22 cellular contexts compared by ENCODE assay signal in the genomic region with DNA sequence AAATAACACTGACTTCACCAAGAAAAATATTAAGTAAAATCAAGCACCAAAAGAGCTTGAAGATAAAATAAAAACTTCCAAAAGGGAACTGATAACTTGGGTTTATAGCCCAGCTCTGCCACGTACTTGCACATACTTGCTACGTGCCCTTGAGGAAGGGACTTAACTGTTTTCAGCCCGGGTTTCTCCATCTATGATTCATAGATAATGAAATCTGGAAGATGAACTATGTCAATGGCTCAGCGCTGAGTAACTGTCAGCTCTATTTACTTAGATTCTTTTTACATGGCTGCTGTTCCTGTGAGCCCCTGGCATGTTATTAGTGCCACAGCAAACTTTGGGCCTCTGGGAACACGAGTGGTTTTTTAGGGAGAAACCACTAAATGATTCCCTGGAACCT. TPM values are rescaled to one million over a fixed set of nuclear protein-coding genes. Genes with fewer than 3 reads are reported as not detected.
A peak's percentile ranks its signal among the peaks of the same experiment; 100 is the strongest.
DNase-seq lines count a peak whose midpoint lies in the region; ATAC-seq and TF ChIP-seq lines count a peak whose summit lies in the region.
"Had no signal": no experiment of that assay in that cellular context is flagged by ENCODE, and none has a peak within 500 bp of the region (broad histone marks: within the 10 kb centered on the region; RNA-seq: fewer than 3 reads in every experiment).

No MANE protein-coding gene starts in this region.

- no peak for TF ChIP-seq CTCF in lower lobe of right lung (IDR thresholded peaks at IDR 0.05)
- no peak for TF ChIP-seq CTCF in suprapubic skin (IDR thresholded peaks at IDR 0.05)

- TF ChIP-seq EP300 in suprapubic skin (IDR thresholded peaks at IDR 0.05): no peak

- peaks cover 3% of the 10 kb centered on the region for H3K9me3 ChIP-seq in lower lobe of right lung
- no peaks in the 10 kb centered on the region for H3K9me3 ChIP-seq in suprapubic skin
- H3K9me3 ChIP-seq: thoracic aorta had no signal

- ATAC-seq in esophagus mucosa (peak; percentile 63), lower lobe of right lung (no peak)
- ATAC-seq: activated naive CD4-positive, alpha-beta T cell treated with anti-CD3 and anti-CD28 coated beads, Interleukin-2, amount 50 U/mL, for 72 hours had no signal

- 57% methylated on average over 5 of the region's 5 CpGs for WGBS in suprapubic skin

- no peak for TF ChIP-seq POLR2A in suprapubic skin (IDR thresholded peaks at IDR 0.05)

- H3K27me3 ChIP-seq in lower lobe of right lung (ENCODE audit: low read depth) (no peaks in the 10 kb centered on the region), suprapubic skin (no peaks in the 10 kb centered on the region)

- H3K27ac ChIP-seq in lower lobe of right lung (no peak overlapping the region), suprapubic skin (no peak overlapping the region)
- H3K27ac ChIP-seq: 22Rv1, thoracic aorta had no signal

- H3K4me1 ChIP-seq in lower lobe of right lung (no peaks in the 10 kb centered on the region), suprapubic skin (no peaks in the 10 kb centered on the region)

- H3K4me3 ChIP-seq in lower lobe of right lung: no peak overlapping the region
- H3K4me3 ChIP-seq in suprapubic skin: no peak overlapping the region
- H3K4me3 ChIP-seq: thoracic aorta had no signal

- DNase-seq in DMS53 (lab: John Stamatoyannopoulos, UW): peak; percentile 1
- DNase-seq in DMS53 treated with DMSO at 0.1 percent for 48 hours (lab: John Stamatoyannopoulos, UW; ENCODE audit: unreplicated experiment): no peak
- DNase-seq in RPMI7951 (ENCODE audit: low read depth): peak; percentile 74
- peak; percentile 52 for DNase-seq in stromal cell of bone marrow (ENCODE audit: low read depth)
- DNase-seq in lower lobe of right lung: no peak
- DNase-seq in suprapubic skin (ENCODE audit: low spot score in 2 of 2): no peak
- DNase-seq in retina: no peak
- DNase-seq: activated CD4-positive, alpha-beta T cell treated with anti-CD3 and anti-CD28 coated beads, Interleukin-2, amount 10 ng/mL, durations not matched to agents 7 days and 5 days; caudate nucleus; CD4-positive, CD25-positive, alpha-beta regulatory T cell; DND-41; mesendoderm; NCI-H2081; NCI-H69; SHP77 treated with DMSO at 0.1 percent for 48 hours; stimulated activated CD4-positive, alpha-beta T cell treated with anti-CD3 and anti-CD28 coated beads, Interleukin-1b, Interleukin-23, amount 100 ng/mL, for 48 hours had no signal

- H3K36me3 ChIP-seq in lower lobe of right lung (no peaks in the 10 kb centered on the region), suprapubic skin (no peaks in the 10 kb centered on the region)
- H3K36me3 ChIP-seq: thoracic aorta had no signal

- intact Hi-C loops in lower lobe of right lung (cut with DNase I): no loop called here

RNA-seq across cellular contexts. Expression of gene ZC3H13, which starts 9.6 kb away (rescaled TPM):
- total RNA-seq in RPMI7951 (2014; rRNA removed; shearing (Covaris generic)): 11.1 and 13.4 TPM in 2 replicates
- total RNA-seq in esophagus mucosa (22.1 TPM), lower lobe of right lung (52.0 TPM), suprapubic skin (10 to 100 TPM; 18.8 to 40.6 (median 34.7) TPM)

RNA-seq across cellular contexts. Expression of gene CPB2, which starts 42.6 kb away (rescaled TPM):
- total RNA-seq in RPMI7951 (2014; rRNA removed; shearing (Covaris generic)): not detected in 2 replicates
- total RNA-seq in esophagus mucosa: not detected
- 33.5 TPM for total RNA-seq in lower lobe of right lung
- total RNA-seq in suprapubic skin: 1 to 10 TPM in 1 of 4 donors, under 1 TPM in 1, not detected in 2; 0.38 to 1.1 TPM
- total RNA-seq: activated CD4-positive, alpha-beta T cell treated with anti-CD3 and anti-CD28 coated beads, Interleukin-2, amount 10 ng/mL, durations not matched to agents 7 days and 5 days; activated naive CD4-positive, alpha-beta T cell treated with anti-CD3 and anti-CD28 coated beads, Interleukin-2, amount 50 U/mL, for 72 hours; CD4-positive, CD25-positive, alpha-beta regulatory T cell; H1; renal cortical epithelial cell; thoracic aorta had no signal

Comparison
In these comparisons a context has a peak if more than half of its experiments do, and no peak if none do; other contexts are left out.
1. DNase-seq: peak in DMS53 (single experiment), RPMI7951 (single experiment) and stromal cell of bone marrow (single experiment); none in DMS53 treated with DMSO at 0.1 percent for 48 hours (single experiment), lower lobe of right lung (single experiment), suprapubic skin (0 of 2) and retina (single experiment).
2. RNA of gene CPB2, which starts 42.6 kb away (total RNA-seq): 33.5 TPM in lower lobe of right lung (single experiment); 0.38 to 1.1 TPM in suprapubic skin, not detected in esophagus mucosa (single experiment) and not detected in RPMI7951; every median in the first group is over 10 times any median in the second.